2 cellular contexts compared by ENCODE assay signal in the genomic region with DNA sequence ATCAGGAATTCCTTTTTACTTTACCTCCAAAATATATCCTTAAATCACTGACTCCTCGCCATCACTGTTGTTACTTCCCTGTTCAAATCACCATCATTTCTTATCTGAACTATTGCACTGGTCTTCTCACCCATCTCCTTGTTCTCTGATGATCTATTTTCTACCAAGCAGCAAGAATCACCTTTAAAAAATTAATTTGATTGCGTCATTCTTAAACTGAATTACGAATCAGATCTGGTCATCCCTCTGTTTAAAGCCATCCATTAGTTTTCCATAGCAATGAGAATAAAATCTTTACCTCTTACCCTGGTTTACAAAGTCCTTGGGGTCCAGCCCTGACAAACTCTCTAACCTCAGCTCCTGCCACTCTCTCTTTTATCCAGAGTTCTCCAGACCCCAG.
TF ChIP-seq lines count a peak whose summit lies in the region.

No MANE protein-coding gene starts in this region.

TF ChIP-seq in HepG2, 621 proteins besides CTCF, POLR2A, EP300 and RAD21:
- TF ChIP-seq ATF7 (IDR thresholded peaks at IDR 0.05): peak; percentile 24; the same call in 1 of the 2 replicates
- TF ChIP-seq ATF7 (CRISPR knock-in tag; IDR thresholded peaks at IDR 0.05): no peak
- TF ChIP-seq, protein P1, sequence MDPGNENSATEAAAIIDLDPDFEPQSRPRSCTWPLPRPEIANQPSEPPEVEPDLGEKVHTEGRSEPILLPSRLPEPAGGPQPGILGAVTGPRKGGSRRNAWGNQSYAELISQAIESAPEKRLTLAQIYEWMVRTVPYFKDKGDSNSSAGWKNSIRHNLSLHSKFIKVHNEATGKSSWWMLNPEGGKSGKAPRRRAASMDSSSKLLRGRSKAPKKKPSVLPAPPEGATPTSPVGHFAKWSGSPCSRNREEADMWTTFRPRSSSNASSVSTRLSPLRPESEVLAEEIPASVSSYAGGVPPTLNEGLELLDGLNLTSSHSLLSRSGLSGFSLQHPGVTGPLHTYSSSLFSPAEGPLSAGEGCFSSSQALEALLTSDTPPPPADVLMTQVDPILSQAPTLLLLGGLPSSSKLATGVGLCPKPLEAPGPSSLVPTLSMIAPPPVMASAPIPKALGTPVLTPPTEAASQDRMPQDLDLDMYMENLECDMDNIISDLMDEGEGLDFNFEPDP (CRISPR knock-in tag; conservative IDR thresholded peaks at IDR 0.05): no peak
- peak; percentile 81 for TF ChIP-seq CEBPB (IDR thresholded peaks at IDR 0.05; ENCODE audit: borderline replicate concordance, low read depth, low read length)

TF ChIP-seq in IMR-90, 13 proteins besides CTCF, POLR2A, EP300 and RAD21:
- TF ChIP-seq, protein P2, sequence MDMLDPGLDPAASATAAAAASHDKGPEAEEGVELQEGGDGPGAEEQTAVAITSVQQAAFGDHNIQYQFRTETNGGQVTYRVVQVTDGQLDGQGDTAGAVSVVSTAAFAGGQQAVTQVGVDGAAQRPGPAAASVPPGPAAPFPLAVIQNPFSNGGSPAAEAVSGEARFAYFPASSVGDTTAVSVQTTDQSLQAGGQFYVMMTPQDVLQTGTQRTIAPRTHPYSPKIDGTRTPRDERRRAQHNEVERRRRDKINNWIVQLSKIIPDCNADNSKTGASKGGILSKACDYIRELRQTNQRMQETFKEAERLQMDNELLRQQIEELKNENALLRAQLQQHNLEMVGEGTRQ (IDR thresholded peaks at IDR 0.05; ENCODE audit: low read depth, low read length): no peak
- peak; percentile 76 for TF ChIP-seq CEBPB (IDR thresholded peaks at IDR 0.05; ENCODE audit: low read depth, low read length)
